ENCODE assay signal across 14 cellular contexts in genomic region chr20:44961868-44962267, GRCh38. TPM values are rescaled to one million over a fixed set of nuclear protein-coding genes. Genes with fewer than 3 reads are reported as not detected.
DNase-seq lines count a peak whose midpoint lies in the region; ATAC-seq, FAIRE-seq and TF ChIP-seq lines count a peak whose summit lies in the region.
"Had no signal": no experiment of that assay in that cellular context is flagged by ENCODE, and none has a peak within 500 bp of the region (broad histone marks: within the 10 kb centered on the region; RNA-seq: fewer than 3 reads in every experiment).

No MANE protein-coding gene starts in this region.

- no peak overlapping the region for H2BK5ac ChIP-seq in neuronal stem cell (ENCODE audit: low read length)

- peaks cover 1% of the 10 kb centered on the region for H3K79me1 ChIP-seq in neuronal stem cell (ENCODE audit: low read depth, low read length)

- no peak overlapping the region for H2BK15ac ChIP-seq in neuronal stem cell (ENCODE audit: low read length)

- no peak overlapping the region for H2BK12ac ChIP-seq in neuronal stem cell (ENCODE audit: low read length)

- H2AK5ac ChIP-seq in neuronal stem cell (ENCODE audit: low read depth, low read length): no peak overlapping the region

- POLR2A ChIA-PET in activated CD8-positive, alpha-beta T cell treated with anti-CD3 and anti-CD28 coated beads for 36 hours (lab: Charles Lee): interaction anchor here (1.0 to 3.7 kb wide), 4 partner anchors 12 to 20 kb away, joined by 3 to 35 read pairs (median 10); no protein-coding TSS in a partner anchor
- POLR2A ChIA-PET in activated CD8-positive, alpha-beta T cell treated with anti-CD3 and anti-CD28 coated beads, Interleukin-2, amount 10 ng/mL, durations not matched to agents 7 days and 5 days (lab: Charles Lee): no interaction called here

- no peak for DNase-seq in activated CD8-positive, alpha-beta T cell treated with anti-CD3 and anti-CD28 coated beads for 36 hours
- no peak for DNase-seq in activated CD8-positive, alpha-beta T cell treated with anti-CD3 and anti-CD28 coated beads, Interleukin-2, amount 10 ng/mL, durations not matched to agents 7 days and 5 days
- DNase-seq in RCC 7860 (ENCODE audit: low spot score) (peak; percentile 18), dermis blood vessel endothelial cell (peak; percentile 50), neuronal stem cell (ENCODE audit: low spot score) (no peak), NCI-H524 treated with DMSO at 0.1 percent for 48 hours (lab: John Stamatoyannopoulos, UW) (no peak), nephron progenitor cell (no peak), NCI-H446 treated with DMSO at 0.1 percent for 48 hours (lab: John Stamatoyannopoulos, UW) (no peak)
- DNase-seq: NCI-H2081 treated with DMSO at 0.1 percent for 48 hours; stimulated activated CD4-positive, alpha-beta T cell treated with anti-CD3 and anti-CD28 coated beads, Interleukin-2, amount 100 ng/mL, for 24 hours; stimulated activated naive CD8-positive, alpha-beta T cell treated with anti-CD3 and anti-CD28 coated beads, Interleukin-15, amount 100 ng/mL, for 72 hours had no signal

- H3K4me3 Mint-ChIP-seq in activated CD8-positive, alpha-beta T cell treated with anti-CD3 and anti-CD28 coated beads for 36 hours: no peak overlapping the region
- no peak overlapping the region for H3K4me3 Mint-ChIP-seq in activated CD8-positive, alpha-beta T cell treated with anti-CD3 and anti-CD28 coated beads, Interleukin-2, amount 10 ng/mL, durations not matched to agents 7 days and 5 days
- no peak overlapping the region for H3K4me3 Mint-ChIP-seq in nephron progenitor cell

- H4K91ac ChIP-seq in neuronal stem cell (ENCODE audit: low read depth, low read length, poor library complexity): no peak overlapping the region

- peaks cover 0 to 13% of the 10 kb centered on the region in 2 donors for H3K36me3 ChIP-seq in neuronal stem cell (replicated peaks in 1 of 2; ENCODE audit: control insufficient read depth in 2 of 2, insufficient read depth in 2 of 2, low read length in 2 of 2)
- H3K36me3 ChIP-seq: neutrophil had no signal

- no peak overlapping the region for H3K4me3 ChIP-seq in neuronal stem cell (ENCODE audit: low read length in 2 of 2)

- no peak overlapping the region for H2BK120ac ChIP-seq in neuronal stem cell (ENCODE audit: low read depth, low read length)

- H3K9ac ChIP-seq in neuronal stem cell (ENCODE audit: low read depth, low read length, poor library complexity): no peak overlapping the region

- H3K27ac Mint-ChIP-seq in activated CD8-positive, alpha-beta T cell treated with anti-CD3 and anti-CD28 coated beads for 36 hours: peak overlapping the region; percentile 99
- no peak overlapping the region for H3K27ac Mint-ChIP-seq in activated CD8-positive, alpha-beta T cell treated with anti-CD3 and anti-CD28 coated beads, Interleukin-2, amount 10 ng/mL, durations not matched to agents 7 days and 5 days
- no peak overlapping the region for H3K27ac Mint-ChIP-seq in nephron progenitor cell

- H3K4me1 ChIP-seq in neuronal stem cell (ENCODE audit: control insufficient read depth in 2 of 2, insufficient read depth in 1 of 2, low read depth in 1 of 2, low read length in 2 of 2): peaks cover 6 to 10% of the 10 kb centered on the region in 2 donors

- H3K18ac ChIP-seq in neuronal stem cell (ENCODE audit: low read length): no peak overlapping the region

- H3K27me3 ChIP-seq in neuronal stem cell (ENCODE audit: control insufficient read depth in 3 of 3, insufficient read depth in 3 of 3, low read depth in 1 of 3, low read length in 3 of 3): no peaks in the 10 kb centered on the region
- H3K27me3 ChIP-seq: neutrophil had no signal

- peaks cover 31% of the 10 kb centered on the region for H3K36me3 Mint-ChIP-seq in activated CD8-positive, alpha-beta T cell treated with anti-CD3 and anti-CD28 coated beads for 36 hours (ENCODE audit: low read depth)
- H3K36me3 Mint-ChIP-seq in activated CD8-positive, alpha-beta T cell treated with anti-CD3 and anti-CD28 coated beads, Interleukin-2, amount 10 ng/mL, durations not matched to agents 7 days and 5 days (ENCODE audit: low read depth): peaks cover 22% of the 10 kb centered on the region
- H3K36me3 Mint-ChIP-seq in nephron progenitor cell (ENCODE audit: low read depth): peaks cover 10% of the 10 kb centered on the region

- no peak overlapping the region for H4K8ac ChIP-seq in neuronal stem cell (ENCODE audit: low read depth, low read length)

- no peak overlapping the region for H3K14ac ChIP-seq in neuronal stem cell (ENCODE audit: low read length)

- peaks cover 2% of the 10 kb centered on the region for H3K9me3 Mint-ChIP-seq in activated CD8-positive, alpha-beta T cell treated with anti-CD3 and anti-CD28 coated beads for 36 hours
- H3K9me3 Mint-ChIP-seq in activated CD8-positive, alpha-beta T cell treated with anti-CD3 and anti-CD28 coated beads, Interleukin-2, amount 10 ng/mL, durations not matched to agents 7 days and 5 days (ENCODE audit: insufficient read depth): no peaks in the 10 kb centered on the region
- peaks cover 3% of the 10 kb centered on the region for H3K9me3 Mint-ChIP-seq in nephron progenitor cell
- H3K9me3 Mint-ChIP-seq: stimulated activated naive CD8-positive, alpha-beta T cell treated with anti-CD3 and anti-CD28 coated beads, Interleukin-15, amount 100 ng/mL, for 72 hours had no signal

- H3K23ac ChIP-seq in neuronal stem cell (ENCODE audit: low read depth, low read length, poor library complexity): no peak overlapping the region

- H2AFZ ChIP-seq in neuronal stem cell (ENCODE audit: low read length): peak overlapping the region; percentile 20

- no peak for TF ChIP-seq CTCF in activated CD8-positive, alpha-beta T cell treated with anti-CD3 and anti-CD28 coated beads for 36 hours (IDR thresholded peaks at IDR 0.05)
- TF ChIP-seq CTCF in nephron progenitor cell (IDR thresholded peaks at IDR 0.05): no peak

- no peak overlapping the region for H3K4ac ChIP-seq in neuronal stem cell (ENCODE audit: low read length)

- no peak overlapping the region for H3K27ac ChIP-seq in neuronal stem cell (replicated peaks; ENCODE audit: low read length)
- H3K27ac ChIP-seq: neutrophil had no signal

- CTCF ChIA-PET in activated CD8-positive, alpha-beta T cell treated with anti-CD3 and anti-CD28 coated beads for 36 hours (lab: Charles Lee): interaction anchor here (3.1 kb wide), 1 partner anchor 10 kb away, joined by 9 read pairs; no protein-coding TSS in a partner anchor
- CTCF ChIA-PET in activated CD8-positive, alpha-beta T cell treated with anti-CD3 and anti-CD28 coated beads, Interleukin-2, amount 10 ng/mL, durations not matched to agents 7 days and 5 days (lab: Charles Lee): interaction anchor here (1.3 to 2.0 kb wide), 4 partner anchors 26 to 82 kb away, joined by 4 to 5 read pairs (median 4); no protein-coding TSS in a partner anchor

- ATAC-seq in activated CD8-positive, alpha-beta T cell treated with anti-CD3 and anti-CD28 coated beads for 36 hours: no peak
- ATAC-seq in activated CD8-positive, alpha-beta T cell treated with anti-CD3 and anti-CD28 coated beads, Interleukin-2, amount 10 ng/mL, durations not matched to agents 7 days and 5 days: no peak
- ATAC-seq: Panc1; stimulated activated naive CD8-positive, alpha-beta T cell treated with anti-CD3 and anti-CD28 coated beads, Interleukin-15, amount 100 ng/mL, for 72 hours had no signal

- H3K27me3 Mint-ChIP-seq in activated CD8-positive, alpha-beta T cell treated with anti-CD3 and anti-CD28 coated beads for 36 hours: no peaks in the 10 kb centered on the region
- H3K27me3 Mint-ChIP-seq in activated CD8-positive, alpha-beta T cell treated with anti-CD3 and anti-CD28 coated beads, Interleukin-2, amount 10 ng/mL, durations not matched to agents 7 days and 5 days (ENCODE audit: low read depth): no peaks in the 10 kb centered on the region
- peaks cover 2% of the 10 kb centered on the region for H3K27me3 Mint-ChIP-seq in nephron progenitor cell (ENCODE audit: low read depth, poor library complexity)
- H3K27me3 Mint-ChIP-seq: stimulated activated naive CD8-positive, alpha-beta T cell treated with anti-CD3 and anti-CD28 coated beads, Interleukin-15, amount 100 ng/mL, for 72 hours had no signal

- intact Hi-C loops in activated CD8-positive, alpha-beta T cell treated with anti-CD3 and anti-CD28 coated beads for 36 hours (cut with micrococcal nuclease): loop anchor here (5.0 kb wide), 1 partner anchor 75 kb away; the partner anchor contains the start of gene YWHAB

- WGBS in neuronal stem cell (ENCODE audit: extremely low coverage in 2 of 2, insufficient read length in 2 of 2, insufficient replicate concordance in 1 of 2), 2 donors: no CpG with 5 or more reads among the region's 3 CpGs

- FAIRE-seq in RCC 7860 (lab: Jason Lieb, UNC): no peak
- FAIRE-seq: islet of Langerhans had no signal

- H3K4me1 Mint-ChIP-seq in activated CD8-positive, alpha-beta T cell treated with anti-CD3 and anti-CD28 coated beads for 36 hours (ENCODE audit: low read depth): peaks cover 69% of the 10 kb centered on the region
- peaks cover 72% of the 10 kb centered on the region for H3K4me1 Mint-ChIP-seq in activated CD8-positive, alpha-beta T cell treated with anti-CD3 and anti-CD28 coated beads, Interleukin-2, amount 10 ng/mL, durations not matched to agents 7 days and 5 days (ENCODE audit: low read depth)
- H3K4me1 Mint-ChIP-seq in nephron progenitor cell: peaks cover 62% of the 10 kb centered on the region

- no peak overlapping the region for H3K4me2 ChIP-seq in neuronal stem cell (ENCODE audit: insufficient read depth, low read length, poor library complexity, severe bottlenecking)

- no peaks in the 10 kb centered on the region for H3K9me3 ChIP-seq in neuronal stem cell (replicated peaks in 1 of 2; ENCODE audit: control insufficient read depth in 2 of 2, insufficient read depth in 1 of 2, low read depth in 1 of 2, low read length in 2 of 2)
- H3K9me3 ChIP-seq: neutrophil had no signal

RNA-seq across cellular contexts. Expression of gene TOMM34, which starts 1.7 kb away (rescaled TPM):
- total RNA-seq in activated CD8-positive, alpha-beta T cell treated with anti-CD3 and anti-CD28 coated beads for 36 hours: 10 to 100 TPM; 60.5 to 62.4 TPM
- total RNA-seq in activated CD8-positive, alpha-beta T cell treated with anti-CD3 and anti-CD28 coated beads, Interleukin-2, amount 10 ng/mL, durations not matched to agents 7 days and 5 days: 10 to 100 TPM; 20.2 to 20.3 TPM
- 16.8 and 22.2 TPM in 2 replicates for total RNA-seq in dermis blood vessel endothelial cell
- 35.5 TPM for polyA plus RNA-seq in neuronal stem cell (2013, experiment 1 of 2)
- 35.4 TPM for polyA plus RNA-seq in neuronal stem cell (2013, experiment 2 of 2)

RNA-seq across cellular contexts. Expression of gene STK4, which starts 4.4 kb away (rescaled TPM):
- total RNA-seq in activated CD8-positive, alpha-beta T cell treated with anti-CD3 and anti-CD28 coated beads for 36 hours: 100 to 1,000 TPM; 154 to 165 TPM
- total RNA-seq in activated CD8-positive, alpha-beta T cell treated with anti-CD3 and anti-CD28 coated beads, Interleukin-2, amount 10 ng/mL, durations not matched to agents 7 days and 5 days: 100 to 1,000 TPM; 159 to 164 TPM
- 24.4 and 26.2 TPM in 2 replicates for total RNA-seq in dermis blood vessel endothelial cell
- polyA plus RNA-seq in neuronal stem cell (2013, experiment 1 of 2): 17.2 TPM
- 17.4 TPM for polyA plus RNA-seq in neuronal stem cell (2013, experiment 2 of 2)

RNA-seq across cellular contexts. Expression of gene PABPC1L, which starts 52.0 kb away (rescaled TPM):
- total RNA-seq in activated CD8-positive, alpha-beta T cell treated with anti-CD3 and anti-CD28 coated beads for 36 hours: 10 to 100 TPM; 88.4 to 93.8 TPM
- 100 to 1,000 TPM in 1 of 2 experiments, 10 to 100 TPM in 1; 90.0 to 103 TPM for total RNA-seq in activated CD8-positive, alpha-beta T cell treated with anti-CD3 and anti-CD28 coated beads, Interleukin-2, amount 10 ng/mL, durations not matched to agents 7 days and 5 days
- 1.3 and 2.6 TPM in 2 replicates for total RNA-seq in dermis blood vessel endothelial cell
- 24.3 TPM for polyA plus RNA-seq in neuronal stem cell (2013, experiment 1 of 2)
- 22.1 TPM for polyA plus RNA-seq in neuronal stem cell (2013, experiment 2 of 2)

Comparison
In these comparisons a context has a peak if more than half of its experiments do, and no peak if none do; other contexts are left out.
1. DNase-seq: peak in RCC 7860 (single experiment) and dermis blood vessel endothelial cell (single experiment); none in activated CD8-positive, alpha-beta T cell treated with anti-CD3 and anti-CD28 coated beads for 36 hours (single experiment), activated CD8-positive, alpha-beta T cell treated with anti-CD3 and anti-CD28 coated beads, Interleukin-2, amount 10 ng/mL, durations not matched to agents 7 days and 5 days (single experiment), neuronal stem cell (single experiment), NCI-H524 treated with DMSO at 0.1 percent for 48 hours (single experiment), nephron progenitor cell (single experiment) and NCI-H446 treated with DMSO at 0.1 percent for 48 hours (single experiment).
2. RNA of gene PABPC1L, which starts 52.0 kb away (total RNA-seq): 90.0 to 103 TPM in activated CD8-positive, alpha-beta T cell treated with anti-CD3 and anti-CD28 coated beads, Interleukin-2, amount 10 ng/mL, durations not matched to agents 7 days and 5 days and 88.4 to 93.8 TPM in activated CD8-positive, alpha-beta T cell treated with anti-CD3 and anti-CD28 coated beads for 36 hours; 1.3 to 2.6 TPM in dermis blood vessel endothelial cell; every median in the first group is over 10 times any median in the second.